ENCODE assay signal across 9 cellular contexts in genomic region chr4:153513596-153513995, GRCh38. TPM values are rescaled to one million over a fixed set of nuclear protein-coding genes. Genes with fewer than 3 reads are reported as not detected.
A peak's percentile ranks its signal among the peaks of the same experiment; 100 is the strongest.
DNase-seq lines count a peak whose midpoint lies in the region; ATAC-seq and TF ChIP-seq lines count a peak whose summit lies in the region.
"Had no signal": no experiment of that assay in that cellular context is flagged by ENCODE, and none has a peak within 500 bp of the region (broad histone marks: within the 10 kb centered on the region; RNA-seq: fewer than 3 reads in every experiment).

No MANE protein-coding gene starts in this region.

- peak overlapping the region; percentile 92 for H3K27ac ChIP-seq in SJSA1

- no peaks in the 10 kb centered on the region for H3K9me3 ChIP-seq in SJSA1 (replicated peaks)
- no peaks in the 10 kb centered on the region for H3K9me3 ChIP-seq in skeletal muscle satellite cell (replicated peaks; ENCODE audit: low read length)

- POLR2A ChIA-PET in activated CD4-positive, alpha-beta memory T cell treated with anti-CD3 and anti-CD28 coated beads for 36 hours (lab: Charles Lee): interaction anchor here (0.6 to 2.6 kb wide), 4 partner anchors 9 to 25 kb away, joined by 3 to 11 read pairs (median 3); no protein-coding TSS in a partner anchor
- POLR2A ChIA-PET in activated CD4-positive, alpha-beta memory T cell treated with anti-CD3 and anti-CD28 coated beads, Interleukin-2, amount 10 ng/mL, durations not matched to agents 7 days and 5 days (lab: Charles Lee): no interaction called here

- H3K27me3 Mint-ChIP-seq in activated CD4-positive, alpha-beta memory T cell treated with anti-CD3 and anti-CD28 coated beads for 36 hours: no peaks in the 10 kb centered on the region
- H3K27me3 Mint-ChIP-seq in activated CD4-positive, alpha-beta memory T cell treated with anti-CD3 and anti-CD28 coated beads, Interleukin-2, amount 10 ng/mL, durations not matched to agents 7 days and 5 days: no peaks in the 10 kb centered on the region

- peaks cover 8% of the 10 kb centered on the region for H3K9me3 Mint-ChIP-seq in activated CD4-positive, alpha-beta memory T cell treated with anti-CD3 and anti-CD28 coated beads for 36 hours
- H3K9me3 Mint-ChIP-seq in activated CD4-positive, alpha-beta memory T cell treated with anti-CD3 and anti-CD28 coated beads, Interleukin-2, amount 10 ng/mL, durations not matched to agents 7 days and 5 days: no peaks in the 10 kb centered on the region

- H3K4me3 ChIP-seq in SJSA1 (no peak overlapping the region), fibroblast of mammary gland (ENCODE audit: control insufficient read depth, low read depth, low read length) (no peak overlapping the region), skeletal muscle satellite cell (ENCODE audit: low read length) (peak overlapping the region; percentile 41)

- H3K4me1 Mint-ChIP-seq in activated CD4-positive, alpha-beta memory T cell treated with anti-CD3 and anti-CD28 coated beads for 36 hours (ENCODE audit: low read depth): peaks cover 63% of the 10 kb centered on the region
- peaks cover 22% of the 10 kb centered on the region for H3K4me1 Mint-ChIP-seq in activated CD4-positive, alpha-beta memory T cell treated with anti-CD3 and anti-CD28 coated beads, Interleukin-2, amount 10 ng/mL, durations not matched to agents 7 days and 5 days

- H3K36me3 ChIP-seq in SJSA1 (no peaks in the 10 kb centered on the region), skeletal muscle satellite cell (ENCODE audit: insufficient read depth, low read length) (no peaks in the 10 kb centered on the region)

- H3K36me3 Mint-ChIP-seq in activated CD4-positive, alpha-beta memory T cell treated with anti-CD3 and anti-CD28 coated beads for 36 hours: peaks cover 15% of the 10 kb centered on the region
- peaks cover 26% of the 10 kb centered on the region for H3K36me3 Mint-ChIP-seq in activated CD4-positive, alpha-beta memory T cell treated with anti-CD3 and anti-CD28 coated beads, Interleukin-2, amount 10 ng/mL, durations not matched to agents 7 days and 5 days (ENCODE audit: low read depth)

- no peak overlapping the region for H3K4me3 Mint-ChIP-seq in activated CD4-positive, alpha-beta memory T cell treated with anti-CD3 and anti-CD28 coated beads for 36 hours
- no peak overlapping the region for H3K4me3 Mint-ChIP-seq in activated CD4-positive, alpha-beta memory T cell treated with anti-CD3 and anti-CD28 coated beads, Interleukin-2, amount 10 ng/mL, durations not matched to agents 7 days and 5 days

- peak overlapping the region; percentile 65 for H3K27ac Mint-ChIP-seq in activated CD4-positive, alpha-beta memory T cell treated with anti-CD3 and anti-CD28 coated beads for 36 hours
- no peak overlapping the region for H3K27ac Mint-ChIP-seq in activated CD4-positive, alpha-beta memory T cell treated with anti-CD3 and anti-CD28 coated beads, Interleukin-2, amount 10 ng/mL, durations not matched to agents 7 days and 5 days

- no peak for TF ChIP-seq CTCF in fibroblast of mammary gland (conservative IDR thresholded peaks at IDR 0.05; ENCODE audit: control insufficient read depth, insufficient read depth, low read depth, low read length)

- peaks cover 33% of the 10 kb centered on the region for H3K4me1 ChIP-seq in SJSA1 (replicated peaks)
- peaks cover 45% of the 10 kb centered on the region for H3K4me1 ChIP-seq in skeletal muscle satellite cell (ENCODE audit: control insufficient read depth, insufficient read depth, low read length)

- no peaks in the 10 kb centered on the region for H3K27me3 ChIP-seq in SJSA1 (replicated peaks)
- no peaks in the 10 kb centered on the region for H3K27me3 ChIP-seq in skeletal muscle satellite cell (ENCODE audit: control insufficient read depth, insufficient read depth, low read length)

- CTCF ChIA-PET in activated CD4-positive, alpha-beta memory T cell treated with anti-CD3 and anti-CD28 coated beads for 36 hours (lab: Charles Lee): no interaction called here
- CTCF ChIA-PET in activated CD4-positive, alpha-beta memory T cell treated with anti-CD3 and anti-CD28 coated beads, Interleukin-2, amount 10 ng/mL, durations not matched to agents 7 days and 5 days (lab: Charles Lee): interaction anchor here (1.2 to 2.2 kb wide), 2 partner anchors 15 to 16 kb away, joined by 3 to 7 read pairs; no protein-coding TSS in a partner anchor

- intact Hi-C loops in activated CD4-positive, alpha-beta memory T cell treated with anti-CD3 and anti-CD28 coated beads for 36 hours (cut with micrococcal nuclease): no loop called here

- no peak overlapping the region for H3K9ac ChIP-seq in skeletal muscle satellite cell (ENCODE audit: low read depth, low read length)

- ATAC-seq in GM18517 (IDR thresholded peaks at IDR 0.05; ENCODE audit: unreplicated experiment) (no peak), GM18498 (IDR thresholded peaks at IDR 0.05; ENCODE audit: unreplicated experiment) (no peak)

- H3K4me2 ChIP-seq in skeletal muscle satellite cell (ENCODE audit: low read length): peak overlapping the region; percentile 63

- DNase-seq in activated CD4-positive, alpha-beta memory T cell treated with anti-CD3 and anti-CD28 coated beads for 36 hours: no peak
- DNase-seq in activated CD4-positive, alpha-beta memory T cell treated with anti-CD3 and anti-CD28 coated beads, Interleukin-2, amount 10 ng/mL, durations not matched to agents 7 days and 5 days: no peak
- peak in 1 of 2 experiments; percentile 73 for DNase-seq in SJSA1 (ENCODE audit: low read depth in 1 of 2, low spot score in 2 of 2)
- peak; percentile 77 for DNase-seq in fibroblast of mammary gland (ENCODE audit: low read depth)
- DNase-seq in CD1c-positive myeloid dendritic cell (ENCODE audit: extremely low spot score): no peak
- DNase-seq: RPMI8226 had no signal

RNA-seq across cellular contexts. Expression of gene TMEM131L, which starts 47.4 kb away (rescaled TPM):
- 10 to 100 TPM; 32.7 to 33.3 TPM for total RNA-seq in activated CD4-positive, alpha-beta memory T cell treated with anti-CD3 and anti-CD28 coated beads for 36 hours
- total RNA-seq in activated CD4-positive, alpha-beta memory T cell treated with anti-CD3 and anti-CD28 coated beads, Interleukin-2, amount 10 ng/mL, durations not matched to agents 7 days and 5 days: 10 to 100 TPM; 25.2 to 26.3 TPM
- total RNA-seq in SJSA1 (2014; rRNA removed; shearing (Covaris generic)): 5.4 and 12.7 TPM in 2 replicates
- 7.2 and 11.2 TPM in 2 replicates for total RNA-seq in skeletal muscle satellite cell (2012; rRNA removed)
